In the genomic region with DNA sequence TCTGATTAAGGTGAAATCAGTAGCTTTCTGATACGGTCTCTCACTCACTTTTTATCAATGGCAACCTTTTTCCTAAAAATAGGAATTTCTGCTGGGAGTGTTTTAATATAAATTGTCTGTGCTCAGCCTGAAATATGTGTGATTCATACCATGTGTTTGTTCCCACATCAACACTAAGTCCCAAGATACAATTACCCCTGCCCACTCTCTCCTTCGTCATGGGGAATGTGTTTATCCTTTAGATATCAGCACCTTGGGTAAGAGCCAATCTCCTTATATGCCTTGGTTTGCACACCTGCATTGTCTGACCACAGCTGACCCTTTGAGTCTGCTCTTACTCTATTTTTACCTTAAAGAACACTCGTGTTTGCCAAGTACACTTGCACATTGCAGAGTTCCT, we compare ENCODE assay signal across 16 cellular contexts.
DNase-seq lines count a peak whose midpoint lies in the region; ATAC-seq, FAIRE-seq and TF ChIP-seq lines count a peak whose summit lies in the region.
"Had no signal": no experiment of that assay in that cellular context is flagged by ENCODE, and none has a peak within 500 bp of the region (broad histone marks: within the 10 kb centered on the region; RNA-seq: fewer than 3 reads in every experiment).

No MANE protein-coding gene starts in this region.

- no peak overlapping the region for H2AFZ ChIP-seq in astrocyte (ENCODE audit: low read depth, low read length)
- no peak overlapping the region for H2AFZ ChIP-seq in neuronal stem cell (ENCODE audit: low read length)
- no peak overlapping the region for H2AFZ ChIP-seq in trophoblast cell (ENCODE audit: insufficient read depth, low read length, poor library complexity)

- H3K23ac ChIP-seq in neuronal stem cell (ENCODE audit: low read depth, low read length, poor library complexity): no peak overlapping the region
- no peak overlapping the region for H3K23ac ChIP-seq in trophoblast cell (ENCODE audit: low read length)

- H2BK5ac ChIP-seq in neuronal stem cell (ENCODE audit: low read length) (no peak overlapping the region), trophoblast cell (ENCODE audit: low read depth, low read length, poor library complexity) (no peak overlapping the region)

- H3K79me1 ChIP-seq in neuronal stem cell (ENCODE audit: low read depth, low read length): no peaks in the 10 kb centered on the region
- no peaks in the 10 kb centered on the region for H3K79me1 ChIP-seq in trophoblast cell (ENCODE audit: low read length)

- no peak for TF ChIP-seq CTCF in HFF-Myc (IDR thresholded peaks at IDR 0.05; ENCODE audit: low read depth, low read length, missing control alignments)
- TF ChIP-seq CTCF in astrocyte (IDR thresholded peaks at IDR 0.05; ENCODE audit: insufficient read depth, low read depth, low read length): no peak

- H4K20me1 ChIP-seq in astrocyte (ENCODE audit: insufficient read depth, low read length): peaks cover 7% of the 10 kb centered on the region

- H4K91ac ChIP-seq in neuronal stem cell (ENCODE audit: low read depth, low read length, poor library complexity) (no peak overlapping the region), trophoblast cell (ENCODE audit: low read depth, low read length) (no peak overlapping the region)

- no peaks in the 10 kb centered on the region for H3K27me3 Mint-ChIP-seq in astrocyte (ENCODE audit: low read depth, unreplicated experiment)
- H3K27me3 Mint-ChIP-seq: CD4-positive, alpha-beta memory T cell; stimulated activated naive CD8-positive, alpha-beta T cell treated with anti-CD3 and anti-CD28 coated beads, Interleukin-15, amount 100 ng/mL, for 72 hours had no signal

- no peaks in the 10 kb centered on the region for H3K27me3 ChIP-seq in astrocyte (ENCODE audit: insufficient read depth, low read length)
- H3K27me3 ChIP-seq in skeletal muscle satellite cell (ENCODE audit: control insufficient read depth, insufficient read depth, low read length): no peaks in the 10 kb centered on the region
- no peaks in the 10 kb centered on the region for H3K27me3 ChIP-seq in neuronal stem cell (ENCODE audit: control insufficient read depth in 3 of 3, insufficient read depth in 3 of 3, low read depth in 1 of 3, low read length in 3 of 3)
- no peaks in the 10 kb centered on the region for H3K27me3 ChIP-seq in trophoblast cell (ENCODE audit: insufficient read depth, low read length)

- no peak overlapping the region for H4K8ac ChIP-seq in neuronal stem cell (ENCODE audit: low read depth, low read length)
- no peak overlapping the region for H4K8ac ChIP-seq in trophoblast cell (ENCODE audit: low read depth, low read length)

- no peaks in the 10 kb centered on the region for H3K36me3 ChIP-seq in astrocyte (ENCODE audit: insufficient read depth, low read length)
- no peaks in the 10 kb centered on the region for H3K36me3 ChIP-seq in skeletal muscle satellite cell (ENCODE audit: insufficient read depth, low read length)
- H3K36me3 ChIP-seq in neuronal stem cell (replicated peaks in 1 of 2; ENCODE audit: control insufficient read depth in 2 of 2, insufficient read depth in 2 of 2, low read length in 2 of 2): no peaks in the 10 kb centered on the region
- no peaks in the 10 kb centered on the region for H3K36me3 ChIP-seq in trophoblast cell (ENCODE audit: control insufficient read depth in 1 of 2, insufficient read depth in 2 of 2, low read length in 2 of 2)

- WGBS in neuronal stem cell (ENCODE audit: extremely low coverage in 2 of 2, insufficient read length in 2 of 2, insufficient replicate concordance in 1 of 2), 2 donors: no CpG with 5 or more reads among the region's 3 CpGs
- whole genome bisulfite sequencing in trophoblast cell (ENCODE audit: extremely low coverage, insufficient coverage, insufficient read length): no CpG with 5 or more reads among the region's 3 CpGs

- H3K18ac ChIP-seq in neuronal stem cell (ENCODE audit: low read length) (no peak overlapping the region), trophoblast cell (ENCODE audit: low read length) (no peak overlapping the region)

- no peaks in the 10 kb centered on the region for H3K9me3 ChIP-seq in astrocyte (ENCODE audit: insufficient read depth, low read depth, low read length)
- no peaks in the 10 kb centered on the region for H3K9me3 ChIP-seq in skeletal muscle satellite cell (replicated peaks; ENCODE audit: low read length)
- H3K9me3 ChIP-seq in neuronal stem cell (replicated peaks in 1 of 2; ENCODE audit: control insufficient read depth in 2 of 2, insufficient read depth in 1 of 2, low read depth in 1 of 2, low read length in 2 of 2): peaks cover 0 to 1% of the 10 kb centered on the region in 2 donors
- no peaks in the 10 kb centered on the region for H3K9me3 ChIP-seq in trophoblast cell (ENCODE audit: insufficient read depth, low read depth, low read length)

- H3K27ac Mint-ChIP-seq in astrocyte (ENCODE audit: unreplicated experiment): peak overlapping the region; percentile 92
- H3K27ac Mint-ChIP-seq: CD4-positive, alpha-beta memory T cell; stimulated activated naive CD8-positive, alpha-beta T cell treated with anti-CD3 and anti-CD28 coated beads, Interleukin-15, amount 100 ng/mL, for 72 hours had no signal

- H3K4me1 ChIP-seq in astrocyte (ENCODE audit: insufficient read depth, low read length) (peaks cover 38% of the 10 kb centered on the region), skeletal muscle satellite cell (ENCODE audit: control insufficient read depth, insufficient read depth, low read length) (peaks cover 26% of the 10 kb centered on the region), neuronal stem cell (ENCODE audit: control insufficient read depth in 2 of 2, insufficient read depth in 1 of 2, low read depth in 1 of 2, low read length in 2 of 2) (peaks cover 0 to 5% of the 10 kb centered on the region in 2 donors), trophoblast cell (ENCODE audit: control insufficient read depth in 1 of 2, insufficient read depth in 2 of 2, low read length in 2 of 2) (no peaks in the 10 kb centered on the region)

- H3K4me3 ChIP-seq in HFF-Myc (replicated peaks; ENCODE audit: low read depth, low read length) (no peak overlapping the region), astrocyte (ENCODE audit: insufficient read depth, low read depth, low read length) (peak overlapping the region; percentile 24), skeletal muscle satellite cell (ENCODE audit: low read length) (no peak overlapping the region), neuronal stem cell (ENCODE audit: low read length in 2 of 2) (no peak overlapping the region), trophoblast cell (ENCODE audit: low read depth, low read length) (no peak overlapping the region)

- H3K4me3 Mint-ChIP-seq in astrocyte (ENCODE audit: unreplicated experiment): no peak overlapping the region
- H3K4me3 Mint-ChIP-seq: CD4-positive, alpha-beta memory T cell; stimulated activated naive CD8-positive, alpha-beta T cell treated with anti-CD3 and anti-CD28 coated beads, Interleukin-15, amount 100 ng/mL, for 72 hours had no signal

- peaks cover 60% of the 10 kb centered on the region for H3K79me2 ChIP-seq in astrocyte (ENCODE audit: insufficient read depth, low read length)
- no peaks in the 10 kb centered on the region for H3K79me2 ChIP-seq in trophoblast cell (ENCODE audit: control insufficient read depth, insufficient read depth, low read length, poor library complexity)

- H3K14ac ChIP-seq in neuronal stem cell (ENCODE audit: low read length): no peak overlapping the region
- no peak overlapping the region for H3K14ac ChIP-seq in trophoblast cell (ENCODE audit: low read length)

- H3K36me3 Mint-ChIP-seq in astrocyte (ENCODE audit: low read depth, unreplicated experiment): peaks cover 7% of the 10 kb centered on the region

- peaks cover under 1% of the 10 kb centered on the region for H3K9me3 Mint-ChIP-seq in astrocyte (ENCODE audit: unreplicated experiment)

- H2BK12ac ChIP-seq in neuronal stem cell (ENCODE audit: low read length) (no peak overlapping the region), trophoblast cell (ENCODE audit: low read length) (no peak overlapping the region)

- H3K4me2 ChIP-seq in astrocyte (ENCODE audit: low read length) (peak overlapping the region; percentile 67), skeletal muscle satellite cell (ENCODE audit: low read length) (no peak overlapping the region), neuronal stem cell (ENCODE audit: insufficient read depth, low read length, poor library complexity, severe bottlenecking) (no peak overlapping the region), trophoblast cell (ENCODE audit: low read length) (no peak overlapping the region)

- H3K4me1 Mint-ChIP-seq in astrocyte (ENCODE audit: low read depth, unreplicated experiment): peaks cover 55% of the 10 kb centered on the region

- peak; percentile 51 for DNase-seq in HFF-Myc (ENCODE audit: extremely low read depth, low read depth)
- peak; percentile 96 for DNase-seq in astrocyte (ENCODE audit: low read depth)
- DNase-seq in glomerular visceral epithelial cell (ENCODE audit: extremely low spot score): peak; percentile 50
- DNase-seq in neuronal stem cell (ENCODE audit: low spot score): no peak
- DNase-seq in cortex of kidney (lab: John Stamatoyannopoulos, UW): no peak
- DNase-seq in trophoblast cell: no peak
- DNase-seq: activated gamma-delta T cell treated with Interleukin-2 at 50 U/mL for 16 hours; CD4-positive, alpha-beta memory T cell; central memory CD4-positive, alpha-beta T cell; midbrain; NCI-H526; RPMI8226; stimulated activated naive CD8-positive, alpha-beta T cell treated with anti-CD3 and anti-CD28 coated beads, Interleukin-15, amount 100 ng/mL, for 72 hours had no signal

- ATAC-seq in HG02610 (IDR thresholded peaks at IDR 0.05; ENCODE audit: unreplicated experiment): no peak
- ATAC-seq: HepG2; stimulated activated naive CD8-positive, alpha-beta T cell treated with anti-CD3 and anti-CD28 coated beads, Interleukin-15, amount 100 ng/mL, for 72 hours had no signal

- H2AK5ac ChIP-seq in neuronal stem cell (ENCODE audit: low read depth, low read length) (no peak overlapping the region), trophoblast cell (ENCODE audit: low read length) (no peak overlapping the region)

- peak overlapping the region; percentile 70 for H3K9ac ChIP-seq in astrocyte (ENCODE audit: low read length)
- peak overlapping the region; percentile 10 for H3K9ac ChIP-seq in skeletal muscle satellite cell (ENCODE audit: low read depth, low read length)
- H3K9ac ChIP-seq in neuronal stem cell (ENCODE audit: low read depth, low read length, poor library complexity): no peak overlapping the region
- H3K9ac ChIP-seq in trophoblast cell (ENCODE audit: low read length): no peak overlapping the region

- H2BK120ac ChIP-seq in neuronal stem cell (ENCODE audit: low read depth, low read length): no peak overlapping the region
- H2BK120ac ChIP-seq in trophoblast cell (ENCODE audit: insufficient read depth, low read length, poor library complexity): no peak overlapping the region

- H3K27ac ChIP-seq in astrocyte (ENCODE audit: low read depth, low read length): peak overlapping the region; percentile 82
- H3K27ac ChIP-seq in neuronal stem cell (replicated peaks; ENCODE audit: low read length): no peak overlapping the region
- no peak overlapping the region for H3K27ac ChIP-seq in trophoblast cell (ENCODE audit: low read depth, low read length)

- H2BK15ac ChIP-seq in neuronal stem cell (ENCODE audit: low read length): no peak overlapping the region

- H4K12ac ChIP-seq in trophoblast cell (ENCODE audit: low read depth, low read length): no peak overlapping the region

- peak; percentile 78 for FAIRE-seq in astrocyte (lab: Jason Lieb, UNC)
- FAIRE-seq: HepG2 had no signal

- H3K4ac ChIP-seq in neuronal stem cell (ENCODE audit: low read length) (no peak overlapping the region), trophoblast cell (ENCODE audit: low read depth, low read length) (no peak overlapping the region)

Comparison
In these comparisons a context has a peak if more than half of its experiments do, and no peak if none do; other contexts are left out.
1. DNase-seq: peak in HFF-Myc (single experiment), astrocyte (single experiment) and glomerular visceral epithelial cell (single experiment); none in neuronal stem cell (single experiment), cortex of kidney (single experiment) and trophoblast cell (0 of 2).
2. H3K9ac ChIP-seq: peak in astrocyte (single experiment) and skeletal muscle satellite cell (single experiment); none in neuronal stem cell (single experiment) and trophoblast cell (single experiment).